ENCODE assay signal across 20 cellular contexts in genomic region chr2:218017211-218018053, GRCh38. TPM values are rescaled to one million over a fixed set of nuclear protein-coding genes. Genes with fewer than 3 reads are reported as not detected.
DNase-seq lines count a peak whose midpoint lies in the region; ATAC-seq, FAIRE-seq and TF ChIP-seq lines count a peak whose summit lies in the region.
"Had no signal": no experiment of that assay in that cellular context is flagged by ENCODE, and none has a peak within 500 bp of the region (broad histone marks: within the 10 kb centered on the region; RNA-seq: fewer than 3 reads in every experiment).

No MANE protein-coding gene starts in this region.

- H3K27ac ChIP-seq in esophagus muscularis mucosa (replicated peaks in 1 of 4), result peak overlapping the region in 3 of 4 donors; percentile 7 to 34 (median 9)
- H3K27ac ChIP-seq in thyroid gland, result peak overlapping the region in 2 of 3 donors; percentile 23 to 36
- H3K27ac ChIP-seq: hepatocyte had no signal

- FAIRE-seq in RCC 7860 (lab: Jason Lieb, UNC), result no peak
- FAIRE-seq: colon, urothelium cell line had no signal

- TF ChIP-seq EP300 in esophagus muscularis mucosa (IDR thresholded peaks at IDR 0.05), result no peak

- peak; percentile 13 for DNase-seq in MV-4-11 (lab: John Stamatoyannopoulos, UW)
- no peak for DNase-seq in esophagus muscularis mucosa (ENCODE audit: extremely low spot score)
- peak; percentile 50 for DNase-seq in myocyte (ENCODE audit: low read depth)
- DNase-seq in thyroid gland, result peak; percentile 33 to 45
- no peak for DNase-seq in NCI-H82 (lab: John Stamatoyannopoulos, UW)
- DNase-seq in RCC 7860 (ENCODE audit: low spot score), result no peak
- DNase-seq: activated T-cell treated with anti-CD3 and anti-CD28 coated beads, Interleukin-2, amount 50 U/mL, for 1 hour; CD8-positive, alpha-beta memory T cell; left colon; naive B cell; NCI-H1048; NCI-H2171 treated with DMSO at 0.1 percent for 48 hours; retina; stimulated activated CD4-positive, alpha-beta T cell treated with anti-CD3 and anti-CD28 coated beads, Interleukin-4, amount 100 ng/mL, for 4 hours had no signal

- TF ChIP-seq POLR2A in esophagus muscularis mucosa (IDR thresholded peaks at IDR 0.05; ENCODE audit: low read depth), result no peak
- TF ChIP-seq POLR2A in thyroid gland (IDR thresholded peaks at IDR 0.05), result no peak

- peaks cover 0 to 6% (median 0%) of the 10 kb centered on the region in 4 donors for H3K27me3 ChIP-seq in esophagus muscularis mucosa
- H3K27me3 ChIP-seq in thyroid gland, result no peaks in the 10 kb centered on the region
- H3K27me3 ChIP-seq: hepatocyte had no signal

- peaks cover 34 to 52% (median 39%) of the 10 kb centered on the region in 4 donors for H3K4me1 ChIP-seq in esophagus muscularis mucosa
- H3K4me1 ChIP-seq in thyroid gland, result peaks cover 26 to 46% of the 10 kb centered on the region in 2 donors

- TF ChIP-seq CTCF in esophagus muscularis mucosa (IDR thresholded peaks at IDR 0.05), result no peak
- no peak for TF ChIP-seq CTCF in thyroid gland (IDR thresholded peaks at IDR 0.05)

- H3K36me3 ChIP-seq in esophagus muscularis mucosa (no peaks in the 10 kb centered on the region), thyroid gland (no peaks in the 10 kb centered on the region)

- H3K4me3 ChIP-seq in esophagus muscularis mucosa (no peak overlapping the region), thyroid gland (replicated peaks in 1 of 3) (no peak overlapping the region)
- H3K4me3 ChIP-seq: hepatocyte had no signal

- no peak for ATAC-seq in GM18867 (IDR thresholded peaks at IDR 0.05; ENCODE audit: unreplicated experiment)
- ATAC-seq: left colon had no signal

- H3K9me3 ChIP-seq in esophagus muscularis mucosa, result no peaks in the 10 kb centered on the region
- no peaks in the 10 kb centered on the region for H3K9me3 ChIP-seq in thyroid gland

- intact Hi-C loops in esophagus muscularis mucosa (cut with DNase I) (no loop called here), thyroid gland (cut with DNase I) (no loop called here)

- WGBS in esophagus muscularis mucosa, result 69% methylated on average over 7 of the region's 7 CpGs
- 51 to 58% methylated on average over 7 of the region's 7 CpGs for WGBS in thyroid gland, 2 donors

RNA-seq across cellular contexts. Expression of gene TNS1, which starts 14.6 kb away (rescaled TPM):
- total RNA-seq in esophagus muscularis mucosa (1,000 to 10,000 TPM; 1,001 to 2,170 (median 1,411) TPM), myocyte (106 TPM in 2 replicates), thyroid gland (100 to 1,000 TPM; 169 to 316 (median 229) TPM)
- 198 TPM for polyA plus RNA-seq in myocyte (2012)
- polyA plus RNA-seq: CD8-positive, alpha-beta memory T cell had no signal

RNA-seq across cellular contexts. Expression of gene RUFY4, which starts 51.6 kb away (rescaled TPM):
- under 1 TPM in 1 of 4 donors, not detected in 3; 0.11 TPM for total RNA-seq in esophagus muscularis mucosa
- total RNA-seq in myocyte, result 0.08 TPM in 1 of 2 replicates, not detected in the other
- polyA plus RNA-seq in myocyte (2012), result not detected
- total RNA-seq in thyroid gland, result not detected
- total RNA-seq: CD8-positive, alpha-beta memory T cell; H7; SK-MEL-5 had no signal
- polyA plus RNA-seq: CD8-positive, alpha-beta memory T cell had no signal

Comparison
In these comparisons a context has a peak if more than half of its experiments do, and no peak if none do; other contexts are left out.
1. DNase-seq: peak in MV-4-11 (single experiment), myocyte (single experiment) and thyroid gland (2 of 2); none in esophagus muscularis mucosa (single experiment), NCI-H82 (single experiment) and RCC 7860 (single experiment).